10 cellular contexts compared by ENCODE assay signal in genomic region chr10:60573342-60573741, GRCh38.
A peak's percentile ranks its signal among the peaks of the same experiment; 100 is the strongest.
DNase-seq lines count a peak whose midpoint lies in the region; TF ChIP-seq lines count a peak whose summit lies in the region.
"Had no signal": no experiment of that assay in that cellular context is flagged by ENCODE, and none has a peak within 500 bp of the region (broad histone marks: within the 10 kb centered on the region; RNA-seq: fewer than 3 reads in every experiment).

No MANE protein-coding gene starts in this region.

- peak overlapping the region; percentile 56; the same call in 1 of the 2 replicates for H3K4me3 ChIP-seq in iPS-20b (ENCODE audit: low read length)
- H3K4me3 ChIP-seq in suprapubic skin, result no peak overlapping the region
- H3K4me3 ChIP-seq: A549, K562 had no signal

- no peaks in the 10 kb centered on the region for H3K27me3 ChIP-seq in iPS-20b (ENCODE audit: insufficient read depth, low read length)
- no peaks in the 10 kb centered on the region for H3K27me3 ChIP-seq in suprapubic skin

- H3K4me1 ChIP-seq in iPS-20b (ENCODE audit: insufficient read depth, low read length), result peaks cover 38% of the 10 kb centered on the region
- H3K4me1 ChIP-seq in suprapubic skin, result peaks cover 12% of the 10 kb centered on the region
- H3K4me1 ChIP-seq: A549 had no signal

- H3K36me3 ChIP-seq in iPS-20b (ENCODE audit: insufficient read depth, low read depth, low read length) (no peaks in the 10 kb centered on the region), suprapubic skin (no peaks in the 10 kb centered on the region)

- WGBS in suprapubic skin, result 63% methylated on average over 1 of the region's 1 CpG

- H3K9me3 ChIP-seq in iPS-20b (ENCODE audit: insufficient read depth, low read depth, low read length), result no peaks in the 10 kb centered on the region
- H3K9me3 ChIP-seq in suprapubic skin, result no peaks in the 10 kb centered on the region
- H3K9me3 ChIP-seq: A549 had no signal

- H3K9ac ChIP-seq in iPS-20b (ENCODE audit: low read depth, low read length), result no peak overlapping the region

- H3K27ac ChIP-seq in iPS-20b (ENCODE audit: low read length), result no peak overlapping the region
- no peak overlapping the region for H3K27ac ChIP-seq in suprapubic skin
- H3K27ac ChIP-seq: A549 had no signal

- no peak for TF ChIP-seq CTCF in suprapubic skin (IDR thresholded peaks at IDR 0.05)

- no peak for TF ChIP-seq POLR2A in suprapubic skin (IDR thresholded peaks at IDR 0.05)

- no peak for TF ChIP-seq EP300 in suprapubic skin (IDR thresholded peaks at IDR 0.05)

- DNase-seq in NCI-H1417 (lab: John Stamatoyannopoulos, UW) (peak in 2 of 3 experiments; percentile 8 to 52), NCI-H1417 treated with DMSO at 0.1 percent for 48 hours (lab: John Stamatoyannopoulos, UW) (no peak), NCI-H82 (lab: John Stamatoyannopoulos, UW) (no peak), NCI-H82 treated with DMSO at 0.1 percent for 48 hours (lab: John Stamatoyannopoulos, UW; ENCODE audit: unreplicated experiment) (no peak), suprapubic skin (ENCODE audit: low spot score in 2 of 2) (no peak)
- peak; percentile 27 to 48 for DNase-seq in activated CD4-positive, alpha-beta T cell treated with anti-CD3 and anti-CD28 coated beads, Interleukin-2, amount 50 U/mL, for 24 hours (ENCODE audit: low read depth in 1 of 2, low spot score in 1 of 2)
- DNase-seq in stimulated activated CD8-positive, alpha-beta memory T cell treated with anti-CD3 and anti-CD28 coated beads, Interleukin-7, amount 100 ng/mL, for 48 hours (ENCODE audit: extremely low read depth in 1 of 2, low read depth in 1 of 2), result peak; percentile 47 to 63

Comparison
In these comparisons a context has a peak if more than half of its experiments do, and no peak if none do; other contexts are left out.
1. DNase-seq: peak in NCI-H1417 (2 of 3), activated CD4-positive, alpha-beta T cell treated with anti-CD3 and anti-CD28 coated beads, Interleukin-2, amount 50 U/mL, for 24 hours (2 of 2) and stimulated activated CD8-positive, alpha-beta memory T cell treated with anti-CD3 and anti-CD28 coated beads, Interleukin-7, amount 100 ng/mL, for 48 hours (2 of 2); none in NCI-H1417 treated with DMSO at 0.1 percent for 48 hours (single experiment), NCI-H82 (single experiment), NCI-H82 treated with DMSO at 0.1 percent for 48 hours (single experiment) and suprapubic skin (0 of 2).